In the genomic region with DNA sequence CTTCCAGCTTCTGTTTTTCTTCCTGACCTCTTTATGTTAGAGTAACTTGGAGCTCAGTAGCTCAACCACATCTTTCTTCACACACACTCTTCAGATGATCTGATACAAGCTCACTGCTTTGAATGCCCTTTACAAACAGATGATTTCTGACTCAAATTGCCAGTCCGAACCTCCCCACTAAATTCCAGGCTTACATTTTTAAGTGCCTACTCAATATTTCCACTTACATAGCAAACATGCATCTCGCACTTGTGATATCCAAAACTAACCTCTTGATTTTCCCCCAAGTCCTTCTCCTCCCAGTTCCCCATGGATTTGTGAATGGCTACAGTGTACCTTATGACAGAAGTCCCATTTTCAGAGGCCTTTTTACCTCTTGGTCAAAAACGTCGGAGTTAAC, we compare ENCODE assay signal across 16 cellular contexts.
DNase-seq lines count a peak whose midpoint lies in the region; ATAC-seq and TF ChIP-seq lines count a peak whose summit lies in the region.
"Had no signal": no experiment of that assay in that cellular context is flagged by ENCODE, and none has a peak within 500 bp of the region (broad histone marks: within the 10 kb centered on the region; RNA-seq: fewer than 3 reads in every experiment).

No MANE protein-coding gene starts in this region.

- ATAC-seq in GM19023 (IDR thresholded peaks at IDR 0.05; ENCODE audit: unreplicated experiment), result no peak

- peak; percentile 65 for DNase-seq in AG04449 (ENCODE audit: low read depth, low spot score)
- peak; percentile 5 for DNase-seq in GM03348 (ENCODE audit: low spot score)
- DNase-seq in amniotic epithelial cell (ENCODE audit: low read depth), result peak; percentile 45
- DNase-seq in fibroblast of gingiva (ENCODE audit: low read depth), result peak; percentile 30
- DNase-seq in pons (ENCODE audit: low spot score), result no peak
- DNase-seq in NCI-H146 (lab: John Stamatoyannopoulos, UW), result no peak
- DNase-seq in NK-92 treated with Interleukin-12 subunit alpha and Interleukin-12 subunit beta, amount 100 ng/mL, for 24 hours (lab: John Stamatoyannopoulos, UW), result no peak
- DNase-seq: 8988T, COR-L47, Kasumi-1, NCI-H1105 treated with DMSO at 0.1 percent for 48 hours, NCI-H187, NCI-H69, OCI-M1, SIG-M5 had no signal

- POLR2A ChIA-PET in AG04449 (lab: Yijun Ruan, JAX), result interaction anchor here (1.8 kb wide), 1 partner anchor 139 kb away, joined by 5 read pairs; a partner anchor contains a TSS

- CTCF ChIA-PET in AG04449 (lab: Yijun Ruan, JAX), result interaction anchor here (1.2 kb wide), 1 partner anchor 320 kb away, joined by 4 read pairs; no protein-coding TSS in a partner anchor

- no peak for TF ChIP-seq CTCF in AG04449 (IDR thresholded peaks at IDR 0.05; ENCODE audit: insufficient read depth, low read length, missing control alignments)

- no peak overlapping the region for H3K4me3 ChIP-seq in AG04449 (ENCODE audit: low read depth, low read length)

Comparison
In these comparisons a context has a peak if more than half of its experiments do, and no peak if none do; other contexts are left out.
1. DNase-seq: peak in AG04449 (single experiment), GM03348 (single experiment), amniotic epithelial cell (single experiment) and fibroblast of gingiva (single experiment); none in pons (single experiment), NCI-H146 (single experiment) and NK-92 treated with Interleukin-12 subunit alpha and Interleukin-12 subunit beta, amount 100 ng/mL, for 24 hours (single experiment).